23 cellular contexts compared by ENCODE assay signal in genomic region chr2:11182951-11183350, GRCh38. TPM values are rescaled to one million over a fixed set of nuclear protein-coding genes. Genes with fewer than 3 reads are reported as not detected.
DNase-seq lines count a peak whose midpoint lies in the region; ATAC-seq, FAIRE-seq and TF ChIP-seq lines count a peak whose summit lies in the region.
"Had no signal": no experiment of that assay in that cellular context is flagged by ENCODE, and none has a peak within 500 bp of the region (broad histone marks: within the 10 kb centered on the region; RNA-seq: fewer than 3 reads in every experiment).

No MANE protein-coding gene starts in this region.

- H3K4me2 ChIP-seq in HepG2 (ENCODE audit: low read depth, low read length) (no peak overlapping the region), K562 (ENCODE audit: insufficient read depth, low read length) (no peak overlapping the region)
- H3K4me2 ChIP-seq: BLaER1 treated with 17β-estradiol and CSF1 and Interleukin-3, amounts not matched to agents 10 nM and 100 nM had no signal

- TF ChIP-seq CTCF in HepG2 (CRISPR knock-in tag; IDR thresholded peaks at IDR 0.05) (no peak), right lobe of liver (IDR thresholded peaks at IDR 0.05) (no peak), K562 (IDR thresholded peaks at IDR 0.05 in 2 of 3, conservative IDR thresholded peaks at IDR 0.05 in 1 of 3; ENCODE audit: insufficient read depth in 2 of 3, low read depth in 1 of 3, low read length in 3 of 3) (no peak), nephron progenitor cell (IDR thresholded peaks at IDR 0.05) (no peak)

- no peaks in the 10 kb centered on the region for H3K79me2 ChIP-seq in HepG2 (ENCODE audit: insufficient read depth, low read length)
- no peaks in the 10 kb centered on the region for H3K79me2 ChIP-seq in K562 (ENCODE audit: control insufficient read depth, insufficient read depth, low read length)

- H3K9me1 ChIP-seq in K562 (ENCODE audit: control insufficient read depth, insufficient read depth, low read length), result no peaks in the 10 kb centered on the region

- CTCF ChIA-PET in HepG2 (lab: Yijun Ruan, JAX; ENCODE audit: low intra/inter-chr PET ratio, low total read pairs), result no interaction called here
- CTCF ChIA-PET in K562 (lab: Yijun Ruan, JAX; ENCODE audit: low intra/inter-chr PET ratio), result interaction anchor here (0.6 kb wide), 1 partner anchor 215 kb away, joined by 3 read pairs; no protein-coding TSS in a partner anchor

- H3K36me3 ChIP-seq in HepG2 (replicated peaks in 1 of 2; ENCODE audit: control insufficient read depth in 1 of 2, insufficient read depth in 2 of 2, low read length in 2 of 2), result peaks cover 9 to 50% of the 10 kb centered on the region in 2 experiments
- H3K36me3 ChIP-seq in right lobe of liver, result peaks cover 0 to 11% (median 9%) of the 10 kb centered on the region in 4 donors
- H3K36me3 ChIP-seq in K562 (ENCODE audit: control insufficient read depth, insufficient read depth, low read length), result peaks cover 22% of the 10 kb centered on the region

- peak overlapping the region; percentile 17 for H3K27ac Mint-ChIP-seq in nephron progenitor cell
- H3K27ac Mint-ChIP-seq in activated naive CD4-positive, alpha-beta T cell treated with anti-CD3 and anti-CD28 coated beads, Interleukin-2, amount 50 U/mL, for 72 hours, result no peak overlapping the region
- H3K27ac Mint-ChIP-seq: B cell; CD4-positive, alpha-beta T cell; CD8-positive, alpha-beta T cell had no signal

- H4K20me1 ChIP-seq in HepG2 (ENCODE audit: insufficient read depth, low read length) (no peaks in the 10 kb centered on the region), K562 (replicated peaks; ENCODE audit: control insufficient read depth, insufficient read depth, low read length) (no peaks in the 10 kb centered on the region)
- H4K20me1 ChIP-seq: BLaER1 treated with 17β-estradiol and CSF1 and Interleukin-3, amounts not matched to agents 10 nM and 100 nM had no signal

- TF ChIP-seq RAD21 in HepG2 (CRISPR knock-in tag; IDR thresholded peaks at IDR 0.05) (no peak), K562 (CRISPR knock-in tag; conservative IDR thresholded peaks at IDR 0.05 in 1 of 2, IDR thresholded peaks at IDR 0.05 in 1 of 2) (no peak)

- H3K4me3 ChIP-seq in HepG2 (replicated peaks in 1 of 3; ENCODE audit: insufficient read depth in 1 of 3, low read depth in 2 of 3, low read length in 3 of 3), result no peak overlapping the region
- no peak overlapping the region for H3K4me3 ChIP-seq in right lobe of liver
- H3K4me3 ChIP-seq in K562, result no peak overlapping the region
- H3K4me3 ChIP-seq: BLaER1 treated with 17β-estradiol and CSF1 and Interleukin-3, amounts not matched to agents 10 nM and 100 nM had no signal

- no peak for FAIRE-seq in HepG2 (lab: Jason Lieb, UNC)
- peak; percentile 23 for FAIRE-seq in H54 (lab: Jason Lieb, UNC)
- peak; percentile 44 for FAIRE-seq in K562 (lab: Jason Lieb, UNC)
- FAIRE-seq: A204.1, D721Med, G401.6, GM12891 had no signal

- H3K9me3 Mint-ChIP-seq in nephron progenitor cell, result no peaks in the 10 kb centered on the region
- H3K9me3 Mint-ChIP-seq in activated naive CD4-positive, alpha-beta T cell treated with anti-CD3 and anti-CD28 coated beads, Interleukin-2, amount 50 U/mL, for 72 hours, result no peaks in the 10 kb centered on the region
- H3K9me3 Mint-ChIP-seq: CD4-positive, alpha-beta T cell; CD8-positive, alpha-beta T cell had no signal

- H3K4me3 Mint-ChIP-seq in nephron progenitor cell, result no peak overlapping the region
- H3K4me3 Mint-ChIP-seq: B cell; CD4-positive, alpha-beta T cell; CD8-positive, alpha-beta T cell had no signal

- H3K36me3 Mint-ChIP-seq in nephron progenitor cell (ENCODE audit: low read depth), result peaks cover 31% of the 10 kb centered on the region
- no peaks in the 10 kb centered on the region for H3K36me3 Mint-ChIP-seq in activated naive CD4-positive, alpha-beta T cell treated with anti-CD3 and anti-CD28 coated beads, Interleukin-2, amount 50 U/mL, for 72 hours

- H3K27me3 Mint-ChIP-seq in nephron progenitor cell (ENCODE audit: low read depth, poor library complexity), result no peaks in the 10 kb centered on the region
- H3K27me3 Mint-ChIP-seq: B cell; CD4-positive, alpha-beta T cell had no signal

- H3K9me3 ChIP-seq in HepG2 (ENCODE audit: low read length), result no peaks in the 10 kb centered on the region
- no peaks in the 10 kb centered on the region for H3K9me3 ChIP-seq in right lobe of liver
- no peaks in the 10 kb centered on the region for H3K9me3 ChIP-seq in K562 (replicated peaks; ENCODE audit: control insufficient read depth, insufficient read depth, low read depth, low read length)
- H3K9me3 ChIP-seq: BLaER1 treated with 17β-estradiol and CSF1 and Interleukin-3, amounts not matched to agents 10 nM and 100 nM; Caco-2 had no signal

- H2AFZ ChIP-seq in HepG2 (ENCODE audit: low read length) (no peak overlapping the region), K562 (ENCODE audit: low read depth, low read length) (no peak overlapping the region)

- in situ Hi-C loops in HepG2 (cut with HindIII; ENCODE audit: extremely low pct_ligation_motif_present, low pct_unique_long_range_greater_than_20kb) (no loop called here), K562 (cut with MboI) (no loop called here)

- H3K27me3 ChIP-seq in HepG2 (ENCODE audit: control insufficient read depth in 1 of 2, insufficient read depth in 2 of 2, low read length in 2 of 2) (no peaks in the 10 kb centered on the region), right lobe of liver (no peaks in the 10 kb centered on the region), K562 (ENCODE audit: control insufficient read depth in 2 of 2, insufficient read depth in 2 of 2, low read length in 2 of 2) (no peaks in the 10 kb centered on the region)
- H3K27me3 ChIP-seq: BLaER1 treated with 17β-estradiol and CSF1 and Interleukin-3, amounts not matched to agents 10 nM and 100 nM had no signal

- H3K9ac ChIP-seq in HepG2 (ENCODE audit: insufficient read depth, low read depth, low read length), result no peak overlapping the region
- no peak overlapping the region for H3K9ac ChIP-seq in K562 (ENCODE audit: insufficient read depth in 1 of 2, low read depth in 2 of 2, low read length in 2 of 2)
- H3K9ac ChIP-seq: BLaER1 treated with 17β-estradiol and CSF1 and Interleukin-3, amounts not matched to agents 10 nM and 100 nM had no signal

- 98% methylated on average over 2 of the region's 2 CpGs for WGBS in HepG2 (ENCODE audit: low lambda C conversion rate)
- WGBS in right lobe of liver (ENCODE audit: insufficient coverage, low coverage, low lambda C conversion rate, missing lambda C conversion rate), result 93% methylated on average over 2 of the region's 2 CpGs
- WGBS in K562 (ENCODE audit: insufficient coverage, low coverage, missing lambda C conversion rate), result 100% methylated on average over 2 of the region's 2 CpGs

- POLR2A ChIA-PET in HepG2 (lab: Yijun Ruan, JAX) (no interaction called here), K562 (lab: Yijun Ruan, JAX) (no interaction called here)

- BruUV-seq in HepG2 (replicated peaks; lab: Mats Ljungman, UMichigan) (no TSS peak), K562 (replicated peaks; lab: Mats Ljungman, UMichigan) (no TSS peak)

- 0 out of 2 replicates have a peak, but pooled peaks cover 13% of the 10 kb centered on the region for H3K4me1 ChIP-seq in HepG2 (ENCODE audit: insufficient read depth, low read length)
- H3K4me1 ChIP-seq in right lobe of liver, result no peaks in the 10 kb centered on the region
- H3K4me1 ChIP-seq in K562 (replicated peaks in 1 of 2; ENCODE audit: control insufficient read depth in 2 of 2, insufficient read depth in 2 of 2, low read length in 2 of 2), result peaks cover 0 to 13% of the 10 kb centered on the region in 2 experiments; a peak in 2 of 5 replicates
- H3K4me1 ChIP-seq: Caco-2 had no signal

- intact Hi-C loops in HepG2 (cut with micrococcal nuclease; ENCODE audit: unreplicated experiment), result no loop called here
- intact Hi-C loops in right lobe of liver (cut with DNase I), result no loop called here
- intact Hi-C loops in K562 (cut with micrococcal nuclease), result no loop called here

- no peak overlapping the region for H3K27ac ChIP-seq in HepG2 (ENCODE audit: extremely low read length, insufficient read depth, low read length)
- H3K27ac ChIP-seq in right lobe of liver, result no peak overlapping the region
- no peak overlapping the region for H3K27ac ChIP-seq in K562 (ENCODE audit: extremely low read depth, low read depth, low read length)
- H3K27ac ChIP-seq: BLaER1 treated with 17β-estradiol and CSF1 and Interleukin-3, amounts not matched to agents 10 nM and 100 nM; C4-2B had no signal

- DNase-seq in HepG2 (ENCODE audit: low spot score), result no peak
- DNase-seq in right lobe of liver, result no peak
- no peak for DNase-seq in H54 (ENCODE audit: insufficient read length, low spot score)
- DNase-seq in K562 (ENCODE audit: extremely low read depth in 1 of 4, low spot score in 3 of 4), result no peak
- DNase-seq in nephron progenitor cell, result no peak
- DNase-seq in activated naive CD4-positive, alpha-beta T cell treated with anti-CD3 and anti-CD28 coated beads, Interleukin-2, amount 50 U/mL, for 72 hours (ENCODE audit: low spot score in 2 of 2), result no peak
- DNase-seq: 8988T; AML-193; Caco-2; Calu3; CD4-positive, alpha-beta T cell; CD8-positive, alpha-beta T cell; DMS79 treated with DMSO at 0.1 percent for 48 hours; GF-D8 had no signal

- TF ChIP-seq POLR2A in HepG2 (IDR thresholded peaks at IDR 0.05; ENCODE audit: insufficient read depth in 1 of 2, low read depth in 2 of 2, low read length in 2 of 2) (no peak), right lobe of liver (IDR thresholded peaks at IDR 0.05) (no peak), H54 (IDR thresholded peaks at IDR 0.05; ENCODE audit: low read depth, low read length) (no peak), K562 (conservative IDR thresholded peaks at IDR 0.05) (no peak)

- H3K4me1 Mint-ChIP-seq in nephron progenitor cell, result no peaks in the 10 kb centered on the region
- H3K4me1 Mint-ChIP-seq: B cell had no signal

- ATAC-seq in HepG2, result no peak
- ATAC-seq in right lobe of liver, result no peak
- ATAC-seq in K562, result no peak
- no peak for ATAC-seq in HG02678 (IDR thresholded peaks at IDR 0.05; ENCODE audit: unreplicated experiment)
- ATAC-seq in GM18861 (IDR thresholded peaks at IDR 0.05; ENCODE audit: unreplicated experiment), result no peak
- ATAC-seq in activated naive CD4-positive, alpha-beta T cell treated with anti-CD3 and anti-CD28 coated beads, Interleukin-2, amount 50 U/mL, for 72 hours, result no peak
- ATAC-seq: CD8-positive, alpha-beta T cell had no signal

- TF ChIP-seq EP300 in HepG2 (IDR thresholded peaks at IDR 0.05; ENCODE audit: low read depth in 2 of 2, low read length in 2 of 2) (no peak), HepG2 (CRISPR knock-in tag; IDR thresholded peaks at IDR 0.05; ENCODE audit: borderline replicate concordance) (no peak), K562 (IDR thresholded peaks at IDR 0.05; ENCODE audit: low read length) (no peak)

RNA-seq across cellular contexts. Expression of gene SLC66A3, which starts 27.7 kb away (rescaled TPM):
- total RNA-seq in HepG2 (2016; rRNA removed; fragmentation: Illumina TruSeq; extraction: Trizol), result 1.5 and 2.2 TPM in 2 replicates
- total RNA-seq in HepG2 (2016; cell fraction: cytosol; rRNA removed; fragmentation: Illumina TruSeq; extraction: Trizol; ENCODE audit: low read depth), result 0.71 and 1.4 TPM in 2 replicates
- 1.8 TPM in 2 replicates for total RNA-seq in HepG2 (2016; cell fraction: insoluble cytoplasmic fraction; rRNA removed; fragmentation: Illumina TruSeq; extraction: Trizol)
- 2.2 and 2.8 TPM in 2 replicates for total RNA-seq in HepG2 (2016; cell fraction: membrane; rRNA removed; fragmentation: Illumina TruSeq; extraction: Trizol)
- 1.3 and 2.1 TPM in 2 replicates for total RNA-seq in HepG2 (2016; cell fraction: nucleus; rRNA removed; fragmentation: Illumina TruSeq; extraction: Trizol)
- 3.7 and 5.0 TPM in 2 replicates for polyA plus RNA-seq in HepG2 (2011; rRNA removed)
- 3.7 and 4.6 TPM in 2 replicates for polyA plus RNA-seq in HepG2 (2011; cell fraction: cytosol; rRNA removed)
- 1.2 and 1.6 TPM in 2 replicates for polyA plus RNA-seq in HepG2 (2011; cell fraction: nucleus; rRNA removed)
- polyA plus RNA-seq in HepG2 (2012), result 2.1 and 2.2 TPM in 2 replicates
- polyA plus RNA-seq in HepG2 (2016; cell fraction: cytosol; fragmentation: Illumina TruSeq; extraction: Trizol; ENCODE audit: low read depth), result 1.4 and 2.5 TPM in 2 replicates
- 1.7 TPM in 2 replicates for polyA plus RNA-seq in HepG2 (2016; cell fraction: insoluble cytoplasmic fraction; fragmentation: Illumina TruSeq; extraction: Trizol; ENCODE audit: low read depth)
- 2.2 and 2.4 TPM in 2 replicates for polyA plus RNA-seq in HepG2 (2016; cell fraction: membrane; fragmentation: Illumina TruSeq; extraction: Trizol; ENCODE audit: low read depth)
- 1.5 and 3.4 TPM in 2 replicates for polyA plus RNA-seq in HepG2 (2016; cell fraction: nucleus; fragmentation: Illumina TruSeq; extraction: Trizol; ENCODE audit: insufficient read depth, low read depth)
- polyA minus RNA-seq in HepG2 (2011; rRNA and poly(A)+ RNA removed; ENCODE audit: low replicate concordance), result 11.8 and 11.9 TPM in 2 replicates
- polyA minus RNA-seq in HepG2 (2011; cell fraction: cytosol; rRNA and poly(A)+ RNA removed), result 1.6 and 1.7 TPM in 2 replicates
- 0.90 and 2.4 TPM in 2 replicates for polyA minus RNA-seq in HepG2 (2011; cell fraction: nucleus; rRNA and poly(A)+ RNA removed)
- 10 to 100 TPM in 2 of 6 experiments, 1 to 10 TPM in 4; 4.9 to 16.1 (median 8.8) TPM for total RNA-seq in right lobe of liver
- total RNA-seq in K562 (2011; cell fraction: chromatin; rRNA removed; ENCODE audit: low replicate concordance), result 12.5 and 29.6 TPM in 2 replicates
- total RNA-seq in K562 (2011; cell fraction: nucleolus; rRNA removed), result 17.5 and 21.2 TPM in 2 replicates
- 21.6 and 24.4 TPM in 2 replicates for total RNA-seq in K562 (2011; cell fraction: nucleoplasm; rRNA removed)
- total RNA-seq in K562 (2014; rRNA removed), result 8.0 and 15.7 TPM in 2 replicates
- total RNA-seq in K562 (2014; rRNA removed; fragmentation: Illumina TruSeq; extraction: Trizol), result 9.1 and 9.8 TPM in 2 replicates
- total RNA-seq in K562 (2015; rRNA removed; fragmentation: Illumina TruSeq; extraction: Trizol), result 6.6 and 7.6 TPM in 2 replicates
- 7.4 and 8.2 TPM in 2 replicates for total RNA-seq in K562 (2021)
- 29.9 and 30.0 TPM in 2 replicates for polyA plus RNA-seq in K562 (2011; rRNA removed)
- polyA plus RNA-seq in K562 (2011; cell fraction: cytosol; rRNA removed), result 30.8 and 50.1 TPM in 2 replicates
- polyA plus RNA-seq in K562 (2011; cell fraction: nucleus; rRNA removed), result 12.1 and 16.7 TPM in 2 replicates
- 8.3 and 13.0 TPM in 2 replicates for polyA plus RNA-seq in K562 (2012)
- polyA plus RNA-seq in K562 (2014; fragmentation: Illumina TruSeq; extraction: Trizol), result 10.0 and 11.2 TPM in 2 replicates
- polyA plus RNA-seq in K562 (2014; fragmentation: Nextera tagmentation; extraction: Ambion mirVana), result 1 to 10 TPM; 2.8 to 3.0 TPM
- 13.9 and 15.2 TPM in 2 replicates for polyA plus RNA-seq in K562 (2014; rRNA removed)
- polyA minus RNA-seq in K562 (2011; rRNA and poly(A)+ RNA removed), result 14.2 and 19.1 TPM in 2 replicates
- 8.8 and 13.7 TPM in 2 replicates for polyA minus RNA-seq in K562 (2011; cell fraction: cytosol; rRNA and poly(A)+ RNA removed)
- polyA minus RNA-seq in K562 (2011; cell fraction: nucleus; rRNA and poly(A)+ RNA removed), result 6.9 and 10.1 TPM in 2 replicates
- total RNA-seq in activated naive CD4-positive, alpha-beta T cell treated with anti-CD3 and anti-CD28 coated beads, Interleukin-2, amount 50 U/mL, for 72 hours, result 10 to 100 TPM in 1 of 2 donors, 1 to 10 TPM in 1; 6.9 to 12.3 TPM

Comparison
In these comparisons a context has a peak if more than half of its experiments do, and no peak if none do; other contexts are left out.
1. Of the 241 proteins assayed by ChIP-seq in both HepG2 and K562: peak only in HepG2: RBM22; only in K562: none; in both: none; in neither: 240.